In the genomic region with DNA sequence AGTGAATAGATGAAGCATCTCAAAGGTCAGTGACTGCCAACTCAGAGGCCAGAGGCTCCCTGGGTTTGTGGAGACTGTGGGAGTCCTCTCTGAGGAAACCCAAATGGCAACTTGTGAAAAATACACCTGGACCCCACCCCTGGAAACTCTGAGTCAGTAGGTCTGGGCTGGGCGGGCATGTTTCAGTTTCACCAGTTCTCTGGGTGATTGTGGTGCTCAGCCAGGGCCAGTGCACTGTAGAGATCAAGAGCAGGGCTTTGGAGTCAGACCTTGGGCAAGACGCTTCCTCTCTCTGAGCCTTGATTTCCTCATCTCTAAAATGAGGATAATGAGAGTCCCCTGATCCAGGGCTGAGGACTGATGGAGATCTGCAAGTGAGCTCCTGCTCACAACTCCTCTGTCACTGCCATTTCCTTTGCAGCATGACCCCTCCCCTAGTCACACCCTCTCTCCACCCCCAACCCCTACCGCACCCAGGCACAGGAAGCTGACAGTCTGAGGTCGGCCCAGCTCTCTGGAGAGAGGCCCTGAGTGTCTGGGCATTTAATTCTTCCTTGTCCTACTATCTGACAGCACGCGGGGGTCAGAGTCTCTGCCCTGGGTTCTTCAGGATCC, we compare ENCODE assay signal across 8 cellular contexts. TPM values are rescaled to one million over a fixed set of nuclear protein-coding genes. Genes with fewer than 3 reads are reported as not detected.
DNase-seq lines count a peak whose midpoint lies in the region; ATAC-seq and TF ChIP-seq lines count a peak whose summit lies in the region.

No MANE protein-coding gene starts in this region.

- no peaks in the 10 kb centered on the region for H3K4me1 ChIP-seq in breast epithelium
- H3K4me1 ChIP-seq in left lung, result peaks cover 2 to 70% of the 10 kb centered on the region in 2 donors

- H3K27ac ChIP-seq in breast epithelium (peak overlapping the region in 1 of 2 donors; percentile 12), left lung (peak overlapping the region; percentile 59 to 94)

- no peak for TF ChIP-seq POLR2A in breast epithelium (IDR thresholded peaks at IDR 0.05)

- peak overlapping the region; percentile 50 for H3K4me3 Mint-ChIP-seq in MCF 10A (ENCODE audit: unreplicated experiment)

- H3K27me3 ChIP-seq in breast epithelium (no peaks in the 10 kb centered on the region), left lung (no peaks in the 10 kb centered on the region)

- DNase-seq in MCF 10A (ENCODE audit: unreplicated experiment) (peak; percentile 63), breast epithelium (ENCODE audit: low spot score in 2 of 2) (no peak), SKM-1 (lab: John Stamatoyannopoulos, UW; ENCODE audit: unreplicated experiment) (peak; percentile 80), left lung (peak; percentile 67 to 85), 8988T (no peak)
- peak; percentile 81 for DNase-seq in activated naive CD4-positive, alpha-beta T cell treated with anti-CD3 and anti-CD28 coated beads, Interleukin-2, amount 50 U/mL, for 16 hours
- peak; percentile 71 to 85 for DNase-seq in stimulated activated CD8-positive, alpha-beta memory T cell treated with anti-CD3 and anti-CD28 coated beads, Interleukin-15, amount 100 ng/mL, for 4 hours (ENCODE audit: low read depth in 2 of 2)

- CTCF ChIA-PET in MCF 10A (lab: Yijun Ruan, JAX), result interaction anchor here (0.5 to 1.7 kb wide), 5 partner anchors 9 to 1101 kb away, joined by 3 to 7 read pairs (median 3); partner anchors contain the start of gene PPARD

- ATAC-seq in HG03175 (IDR thresholded peaks at IDR 0.05; ENCODE audit: unreplicated experiment), result peak; percentile 80
- peak; percentile 74 for ATAC-seq in left lung

- no peak for TF ChIP-seq CTCF in MCF 10A (IDR thresholded peaks at IDR 0.05; ENCODE audit: unreplicated experiment)
- TF ChIP-seq CTCF in breast epithelium (IDR thresholded peaks at IDR 0.05), result no peak
- TF ChIP-seq CTCF in left lung (IDR thresholded peaks at IDR 0.05), result no peak

- H3K36me3 ChIP-seq in breast epithelium (no peaks in the 10 kb centered on the region), left lung (no peaks in the 10 kb centered on the region)

- peaks cover 30% of the 10 kb centered on the region for H3K4me1 Mint-ChIP-seq in MCF 10A (ENCODE audit: insufficient read depth, unreplicated experiment)

- H3K36me3 Mint-ChIP-seq in MCF 10A (ENCODE audit: insufficient read depth, unreplicated experiment), result peaks cover 7% of the 10 kb centered on the region

- no TSS peak for BruUV-seq in MCF 10A (replicated peaks; lab: Mats Ljungman, UMichigan)

- no peaks in the 10 kb centered on the region for H3K9me3 ChIP-seq in breast epithelium
- H3K9me3 ChIP-seq in left lung, result no peaks in the 10 kb centered on the region

- POLR2A ChIA-PET in MCF 10A (lab: Yijun Ruan, JAX), result interaction anchor here (0.8 to 1.8 kb wide), 4 partner anchors 9 to 167 kb away, joined by 3 to 8 read pairs (median 4); partner anchors contain the start of gene RPL10A

- H3K4me3 ChIP-seq in breast epithelium, result no peak overlapping the region
- H3K4me3 ChIP-seq in left lung, result peak overlapping the region in 1 of 2 donors; percentile 22

- no peaks in the 10 kb centered on the region for H3K9me3 Mint-ChIP-seq in MCF 10A (ENCODE audit: unreplicated experiment)

- intact Hi-C loops in MCF 10A (cut with micrococcal nuclease), result no loop called here
- intact Hi-C loops in breast epithelium (cut with DNase I; ENCODE audit: low total_unique reads), result no loop called here
- intact Hi-C loops in left lung (cut with DNase I), result no loop called here

- peak overlapping the region; percentile 93 for H3K27ac Mint-ChIP-seq in MCF 10A (ENCODE audit: low read depth, unreplicated experiment)

- no peaks in the 10 kb centered on the region for H3K27me3 Mint-ChIP-seq in MCF 10A (ENCODE audit: insufficient read depth, unreplicated experiment)

RNA-seq across cellular contexts. Expression of gene DEF6, which starts 5.1 kb away (rescaled TPM):
- total RNA-seq in MCF 10A (2022) (17.8 and 23.1 TPM in 2 replicates), breast epithelium (10 to 100 TPM in 2 of 3 donors, 1 to 10 TPM in 1; 4.8 to 14.2 (median 14.1) TPM), left lung (10 to 100 TPM in 1 of 2 donors, 1 to 10 TPM in 1; 9.9 to 21.9 TPM)

RNA-seq across cellular contexts. Expression of gene PPARD, which starts 39.6 kb away (rescaled TPM):
- total RNA-seq in MCF 10A (2022) (13.8 and 16.8 TPM in 2 replicates), breast epithelium (10 to 100 TPM in 2 of 3 donors, 1 to 10 TPM in 1; 7.2 to 11.1 (median 10.7) TPM), left lung (10 to 100 TPM; 23.5 to 28.4 TPM)

RNA-seq across cellular contexts. Expression of gene ZNF76, which starts 43.2 kb away (rescaled TPM):
- total RNA-seq in MCF 10A (2022), result 28.0 and 28.4 TPM in 2 replicates
- total RNA-seq in breast epithelium, result 10 to 100 TPM; 32.3 to 53.0 (median 46.9) TPM
- total RNA-seq in left lung, result 10 to 100 TPM; 28.3 to 32.5 TPM

Comparison
In these comparisons a context has a peak if more than half of its experiments do, and no peak if none do; other contexts are left out.
1. DNase-seq: peak in MCF 10A (single experiment), SKM-1 (single experiment), activated naive CD4-positive, alpha-beta T cell treated with anti-CD3 and anti-CD28 coated beads, Interleukin-2, amount 50 U/mL, for 16 hours (single experiment), left lung (2 of 2) and stimulated activated CD8-positive, alpha-beta memory T cell treated with anti-CD3 and anti-CD28 coated beads, Interleukin-15, amount 100 ng/mL, for 4 hours (2 of 2); none in breast epithelium (0 of 2) and 8988T (single experiment).